28 cellular contexts compared by ENCODE assay signal in genomic region chr15:96448923-96449322, GRCh38.
"Had no signal": no experiment of that assay in that cellular context is flagged by ENCODE, and none has a peak within 500 bp of the region (broad histone marks: within the 10 kb centered on the region; RNA-seq: fewer than 3 reads in every experiment).

No MANE protein-coding gene starts in this region.

- H3K4me1 ChIP-seq: ascending aorta, colonic mucosa, gastroesophageal sphincter, right lobe of liver, testis, transverse colon had no signal

- H3K9me3 ChIP-seq: ascending aorta, colonic mucosa, gastroesophageal sphincter, mucosa of descending colon, right lobe of liver, testis, transverse colon had no signal

- H3K27ac ChIP-seq: ascending aorta, cardiac muscle cell, colonic mucosa, dorsolateral prefrontal cortex, gastroesophageal sphincter, right lobe of liver, skin epidermis, testis, transverse colon had no signal

- H3K27me3 ChIP-seq: ascending aorta, colonic mucosa, gastroesophageal sphincter, right lobe of liver, testis, transverse colon had no signal

- H3K4me3 ChIP-seq: ascending aorta, cardiac muscle cell, colonic mucosa, dorsolateral prefrontal cortex, gastroesophageal sphincter, mucosa of descending colon, right lobe of liver, skin epidermis, testis, transverse colon had no signal

- H3K36me3 ChIP-seq: ascending aorta, cardiac muscle cell, colonic mucosa, gastroesophageal sphincter, right lobe of liver, transverse colon had no signal

- DNase-seq: activated CD4-positive, alpha-beta memory T cell treated with anti-CD3 and anti-CD28 coated beads for 36 hours; activated CD4-positive, alpha-beta T cell treated with anti-CD3 and anti-CD28 coated beads, Interleukin-2, amount 10 ng/mL, durations not matched to agents 24 days and 14 days; activated CD4-positive, CD25-positive, alpha-beta regulatory T cell treated with anti-CD3 and anti-CD28 coated beads, Interleukin-2, amount 50 U/mL, for 72 hours; activated CD8-positive, alpha-beta memory T cell treated with anti-CD3 and anti-CD28 coated beads, Interleukin-2, amount 50 U/mL, for 4 hours; activated gamma-delta T cell; activated naive CD4-positive, alpha-beta T cell treated with anti-CD3 and anti-CD28 coated beads, Interleukin-2, amount 10 ng/mL, durations not matched to agents 7 days and 5 days; activated naive CD8-positive, alpha-beta T cell treated with anti-CD3 and anti-CD28 coated beads, Interleukin-2, amount 10 ng/mL, durations not matched to agents 7 days and 5 days; activated T-cell treated with anti-CD3 and anti-CD28 coated beads, Interleukin-2, amount 50 U/mL, for 1 hour; cerebellar nuclear complex; colonic mucosa; dorsolateral prefrontal cortex; effector memory CD8-positive, alpha-beta T cell; erythroblast; head of caudate nucleus; hippocampal formation; left cardiac atrium; left ventricle myocardium superior; mucosa of descending colon; right lobe of liver; stimulated activated CD4-positive, alpha-beta T cell treated with anti-CD3 and anti-CD28 coated beads, Interleukin-12 subunit alpha, Interleukin-12 subunit beta, amount 100 ng/mL, for 4 hours; stimulated activated CD4-positive, alpha-beta T cell treated with anti-CD3 and anti-CD28 coated beads, Interleukin-4, amount 100 ng/mL, for 1 hour; stimulated activated naive CD8-positive, alpha-beta T cell treated with anti-CD3 and anti-CD28 coated beads, Interleukin-15, Interleukin-2, amounts not matched to agents 100 U/mL and 50 U/mL, for 24 hours; testis; transverse colon had no signal
